Comparison of ENCODE assay signal across 9 cellular contexts in the genomic region with DNA sequence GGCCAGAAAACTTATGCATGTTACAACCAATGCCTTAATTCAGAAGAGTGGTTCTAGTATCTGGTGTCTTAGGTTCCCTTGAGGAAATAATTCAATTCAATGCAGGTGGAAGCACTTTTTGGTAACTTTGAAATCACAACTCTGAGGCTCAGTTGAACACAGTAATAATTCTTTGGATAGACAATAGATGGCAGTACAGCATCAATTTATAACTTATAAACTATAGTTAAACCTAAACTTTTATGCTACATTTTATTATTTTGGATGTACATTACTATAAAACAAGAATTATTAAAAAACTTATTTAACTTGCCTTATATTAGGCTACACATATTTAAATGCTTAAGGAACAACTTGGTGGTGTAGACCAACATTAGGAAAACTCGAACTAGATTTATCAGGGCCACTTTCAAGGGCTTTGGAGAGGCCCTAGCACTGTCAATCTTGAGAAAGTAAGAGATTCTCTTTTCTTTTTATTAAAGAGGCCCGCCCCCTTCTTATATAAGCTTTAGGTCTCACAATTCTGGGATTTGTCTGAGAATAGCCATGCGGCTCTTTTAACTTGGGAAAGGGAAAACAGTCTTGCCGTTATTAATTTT.
DNase-seq lines count a peak whose midpoint lies in the region; ATAC-seq, FAIRE-seq and TF ChIP-seq lines count a peak whose summit lies in the region.
"Had no signal": no experiment of that assay in that cellular context is flagged by ENCODE, and none has a peak within 500 bp of the region (broad histone marks: within the 10 kb centered on the region; RNA-seq: fewer than 3 reads in every experiment).

No MANE protein-coding gene starts in this region.

- H3K9me3 Mint-ChIP-seq in immature natural killer cell (no peaks in the 10 kb centered on the region), Caco-2 (ENCODE audit: unreplicated experiment) (no peaks in the 10 kb centered on the region)

- no peaks in the 10 kb centered on the region for H3K9me3 ChIP-seq in A673 (ENCODE audit: low read depth, low read length, poor library complexity, severe bottlenecking)
- no peaks in the 10 kb centered on the region for H3K9me3 ChIP-seq in Caco-2

- peak; percentile 68 for FAIRE-seq in GM18507 (lab: Jason Lieb, UNC)

- H3K4me3 ChIP-seq in A673 (ENCODE audit: low read depth, low read length, poor library complexity, severe bottlenecking) = no peak overlapping the region
- no peak overlapping the region for H3K4me3 ChIP-seq in Caco-2 (ENCODE audit: low read depth, low read length)

- H3K36me3 ChIP-seq in A673 (ENCODE audit: insufficient read depth, low read length, poor library complexity, severe bottlenecking) (no peaks in the 10 kb centered on the region), Caco-2 (ENCODE audit: control insufficient read depth, insufficient read depth, low read length) (no peaks in the 10 kb centered on the region)

- H3K27me3 Mint-ChIP-seq in immature natural killer cell (ENCODE audit: low read depth in 3 of 3) (peaks cover 0 to 4% (median 2%) of the 10 kb centered on the region in 3 donors), Caco-2 (ENCODE audit: insufficient read depth, unreplicated experiment) (peaks cover 7% of the 10 kb centered on the region)
- H3K27me3 Mint-ChIP-seq: activated naive CD8-positive, alpha-beta T cell had no signal

- peak; percentile 16 for DNase-seq in A673 (ENCODE audit: low spot score)
- DNase-seq in GM18507 (ENCODE audit: extremely low spot score, insufficient read length, low read depth) = no peak
- DNase-seq in SKM-1 (lab: John Stamatoyannopoulos, UW; ENCODE audit: unreplicated experiment) = peak; percentile 22
- DNase-seq in immature natural killer cell = peak in 2 of 3 donors; percentile 19 to 31
- no peak for DNase-seq in posterior vena cava (ENCODE audit: low spot score)
- no peak for DNase-seq in Caco-2

- peaks cover 13 to 15% of the 10 kb centered on the region in 2 donors for H3K4me1 Mint-ChIP-seq in immature natural killer cell
- peaks cover 6% of the 10 kb centered on the region for H3K4me1 Mint-ChIP-seq in Caco-2 (ENCODE audit: low read depth, unreplicated experiment)

- H3K36me3 Mint-ChIP-seq in immature natural killer cell = no peaks in the 10 kb centered on the region
- H3K36me3 Mint-ChIP-seq in Caco-2 (ENCODE audit: insufficient read depth, unreplicated experiment) = no peaks in the 10 kb centered on the region
- H3K36me3 Mint-ChIP-seq: activated naive CD8-positive, alpha-beta T cell had no signal

- H3K4me3 Mint-ChIP-seq in immature natural killer cell (no peak overlapping the region), Caco-2 (ENCODE audit: unreplicated experiment) (no peak overlapping the region)
- H3K4me3 Mint-ChIP-seq: activated naive CD8-positive, alpha-beta T cell had no signal

- H3K27ac Mint-ChIP-seq in immature natural killer cell = no peak overlapping the region
- no peak overlapping the region for H3K27ac Mint-ChIP-seq in Caco-2 (ENCODE audit: unreplicated experiment)
- H3K27ac Mint-ChIP-seq: activated naive CD8-positive, alpha-beta T cell had no signal

- POLR2A ChIA-PET in A673 (lab: Charles Lee; ENCODE audit: low non-redundant PET) = no interaction called here
- POLR2A ChIA-PET in Caco-2 (lab: Charles Lee) = interaction anchor here (0.6 kb wide), 1 partner anchor 111 kb away, joined by 5 read pairs; no protein-coding TSS in a partner anchor

- no peak overlapping the region for H3K27ac ChIP-seq in A673 (ENCODE audit: low read depth, low read length, poor library complexity, severe bottlenecking)

- ATAC-seq in GM18502 (IDR thresholded peaks at IDR 0.05; ENCODE audit: poor library complexity, unreplicated experiment) = no peak
- no peak for ATAC-seq in GM18867 (IDR thresholded peaks at IDR 0.05; ENCODE audit: unreplicated experiment)

- intact Hi-C loops in A673 (cut with micrococcal nuclease; ENCODE audit: unreplicated experiment) = loop anchor here (1.0 to 5.0 kb wide), 3 partner anchors 109 to 531 kb away; no protein-coding TSS in a partner anchor
- intact Hi-C loops in posterior vena cava (cut with DNase I) = loop anchor here in 1 of 2 donors (5.0 to 10.0 kb wide), 2 partner anchors 118 to 236 kb away; no protein-coding TSS in a partner anchor
- intact Hi-C loops in Caco-2 (cut with micrococcal nuclease; ENCODE audit: unreplicated experiment) = loop anchor here (1.0 to 5.0 kb wide), 6 partner anchors 66 to 1014 kb away; no protein-coding TSS in a partner anchor

- BruUV-seq in A673 (replicated peaks; lab: Mats Ljungman, UMichigan) (no TSS peak), Caco-2 (replicated peaks; lab: Mats Ljungman, UMichigan) (no TSS peak)

- TF ChIP-seq CTCF in A673 (conservative IDR thresholded peaks at IDR 0.05; ENCODE audit: low read depth, low read length) (peak; percentile 64), Caco-2 (IDR thresholded peaks at IDR 0.05; ENCODE audit: insufficient read depth in 1 of 2, low read depth in 1 of 2, low read length in 1 of 2, severe bottlenecking in 1 of 2, unreplicated experiment in 1 of 2) (peak in 1 of 2 experiments; percentile 39)

- H3K4me1 ChIP-seq in A673 (ENCODE audit: insufficient read depth, low read length, poor library complexity, severe bottlenecking) (peaks cover 4% of the 10 kb centered on the region), Caco-2 (peaks cover 8% of the 10 kb centered on the region)

- H3K27me3 ChIP-seq in A673 (replicated peaks; ENCODE audit: insufficient read depth, low read depth, low read length, poor library complexity) (peaks cover 10% of the 10 kb centered on the region), Caco-2 (replicated peaks; ENCODE audit: control insufficient read depth, insufficient read depth, low read length) (no peaks in the 10 kb centered on the region)

- CTCF ChIA-PET in A673 (lab: Charles Lee) (no interaction called here), Caco-2 (lab: Charles Lee) (interaction anchor here (1.1 to 2.0 kb wide), 4 partner anchors 86 to 533 kb away, joined by 3 to 13 read pairs (median 6); partner anchors contain the start of gene CRYBG1)

Comparison
In these comparisons a context has a peak if more than half of its experiments do, and no peak if none do; other contexts are left out.
1. DNase-seq: peak in A673 (single experiment), SKM-1 (single experiment) and immature natural killer cell (2 of 3); none in GM18507 (single experiment), posterior vena cava (single experiment) and Caco-2 (0 of 2).